In genomic region chr22:18024956-18025720, GRCh38 we compare ENCODE assay signal across 8 cellular contexts. TPM values are rescaled to one million over a fixed set of nuclear protein-coding genes. Genes with fewer than 3 reads are reported as not detected.
DNase-seq lines count a peak whose midpoint lies in the region; ATAC-seq and TF ChIP-seq lines count a peak whose summit lies in the region.

No MANE protein-coding gene starts in this region.

- TF ChIP-seq POLR2A in gastrocnemius medialis (IDR thresholded peaks at IDR 0.05): no peak

- TF ChIP-seq CTCF in fibroblast of pulmonary artery (IDR thresholded peaks at IDR 0.05; ENCODE audit: low read length, missing control alignments) (no peak), gastrocnemius medialis (IDR thresholded peaks at IDR 0.05 in 4 of 5, conservative IDR thresholded peaks at IDR 0.05 in 1 of 5) (no peak)

- intact Hi-C loops in gastrocnemius medialis (cut with DNase I; ENCODE audit: low total_unique reads): loop anchor here (1.0 to 5.0 kb wide), 4 partner anchors 24 to 194 kb away; partner anchors contain the start of gene PEX26

- H3K36me3 ChIP-seq in H7 (replicated peaks; ENCODE audit: control insufficient read depth, insufficient read depth, low read length) (no peaks in the 10 kb centered on the region), gastrocnemius medialis (no peaks in the 10 kb centered on the region)

- peak overlapping the region; percentile 89 to 95 (median 94) for H3K27ac ChIP-seq in gastrocnemius medialis

- peaks cover 36 to 52% of the 10 kb centered on the region in 2 donors for H3K4me1 ChIP-seq in gastrocnemius medialis

- no peaks in the 10 kb centered on the region for H3K9me3 ChIP-seq in gastrocnemius medialis

- H3K4me3 ChIP-seq in H7 (ENCODE audit: insufficient read depth, low read depth, low read length) (0 out of 2 replicates have a peak overlapping the region, but pooled peaks have one; percentile 55), fibroblast of pulmonary artery (replicated peaks; ENCODE audit: low read depth, low read length) (peak overlapping the region; percentile 34), gastrocnemius medialis (peak overlapping the region; percentile 66 to 96 (median 76))

- DNase-seq in H7 (peak; percentile 57), fibroblast of pulmonary artery (ENCODE audit: low read depth) (no peak), gastrocnemius medialis (no peak), GM03348 (ENCODE audit: low spot score) (no peak)

- H3K27me3 ChIP-seq in H7 (ENCODE audit: control insufficient read depth, insufficient read depth, low read length) (peaks cover 24% of the 10 kb centered on the region), gastrocnemius medialis (no peaks in the 10 kb centered on the region)

- ATAC-seq in SK-N-SH treated with all-trans-retinoic acid at 6 μM for 48 hours (no peak; the same call in 1 of the 3 replicates), gastrocnemius medialis (no peak), HG02610 (IDR thresholded peaks at IDR 0.05; ENCODE audit: unreplicated experiment) (no peak), GM18868 (IDR thresholded peaks at IDR 0.05; ENCODE audit: unreplicated experiment) (no peak), GM18909 (IDR thresholded peaks at IDR 0.05; ENCODE audit: poor library complexity, unreplicated experiment) (no peak)

- in situ Hi-C loops in gastrocnemius medialis (cut with MboI; ENCODE audit: low sequenced_read_pairs in 4 of 4): loop anchor here in 1 of 4 donors (5.0 to 10.0 kb wide), 2 partner anchors 113 to 190 kb away; no protein-coding TSS in a partner anchor

TF ChIP-seq in SK-N-SH treated with all-trans-retinoic acid at 6 μM for 48 hours, 23 proteins besides CTCF, POLR2A, EP300 and RAD21:
- TF ChIP-seq TOX (CRISPR knock-in tag; IDR thresholded peaks at IDR 0.05; ENCODE audit: borderline replicate concordance): no peak
- TF ChIP-seq BACH2 (CRISPR knock-in tag; IDR thresholded peaks at IDR 0.05; ENCODE audit: borderline replicate concordance): no peak
- TF ChIP-seq ISL1 (CRISPR knock-in tag; IDR thresholded peaks at IDR 0.05): no peak
- peak; percentile 32; the same call in 1 of the 2 replicates for TF ChIP-seq ZFP3 (CRISPR knock-in tag; IDR thresholded peaks at IDR 0.05)
- no peak for TF ChIP-seq POU6F1 (CRISPR knock-in tag; IDR thresholded peaks at IDR 0.05; ENCODE audit: borderline replicate concordance, low read depth)
- TF ChIP-seq ARNTL (CRISPR knock-in tag; IDR thresholded peaks at IDR 0.05; ENCODE audit: borderline replicate concordance, low read depth): no peak
- TF ChIP-seq ZNF70 (CRISPR knock-in tag; IDR thresholded peaks at IDR 0.05): no peak

RNA-seq across cellular contexts. Expression of gene MICAL3, which starts 0.8 kb away (rescaled TPM):
- total RNA-seq in H7 (2014; rRNA removed; shearing (Covaris generic)): 11.8 and 12.3 TPM in 2 replicates
- 1 to 10 TPM; 6.0 to 9.8 (median 8.1) TPM for total RNA-seq in gastrocnemius medialis

RNA-seq across cellular contexts. Expression of gene PEX26, which starts 52.7 kb away (rescaled TPM):
- total RNA-seq in H7 (2014; rRNA removed; shearing (Covaris generic)): 29.7 and 34.5 TPM in 2 replicates
- total RNA-seq in gastrocnemius medialis: 10 to 100 TPM; 16.4 to 24.7 (median 16.8) TPM
